38 cellular contexts compared by ENCODE assay signal in the genomic region with DNA sequence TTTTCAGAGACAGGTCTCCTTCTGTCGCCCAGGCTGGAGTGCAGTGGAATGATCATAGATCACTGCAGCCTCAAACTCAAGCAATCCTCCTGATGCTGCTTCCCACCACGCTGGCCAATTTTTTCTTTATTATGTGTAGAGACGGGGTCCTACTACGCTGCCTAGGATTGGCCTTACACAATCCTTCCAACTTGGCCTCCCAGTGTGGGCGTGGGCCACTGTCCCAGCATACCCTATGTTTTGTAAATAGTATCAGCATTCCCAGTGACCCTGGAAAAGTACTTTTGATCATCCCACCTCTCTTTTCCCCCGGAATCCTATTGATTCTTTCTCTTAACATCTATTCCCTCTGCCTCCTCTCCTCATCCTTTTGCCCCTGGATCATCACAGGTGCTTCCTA. TPM values are rescaled to one million over a fixed set of nuclear protein-coding genes. Genes with fewer than 3 reads are reported as not detected.
"Had no signal": no experiment of that assay in that cellular context is flagged by ENCODE, and none has a peak within 500 bp of the region (broad histone marks: within the 10 kb centered on the region; RNA-seq: fewer than 3 reads in every experiment).

No MANE protein-coding gene starts in this region.

- H3K4me3 ChIP-seq: MG63 had no signal

- H3K27me3 ChIP-seq: MG63 had no signal

- H3K36me3 ChIP-seq: MG63 had no signal

- DNase-seq: Karpas-422, Kasumi-1, MG63, MM.1S, MV-4-11, NCI-H1048, NCI-H1092, NCI-H1092 treated with DMSO at 0.1 percent for 48 hours, NCI-H1105, NCI-H1105 treated with DMSO at 0.1 percent for 48 hours, NCI-H1417, NCI-H1417 treated with DMSO at 0.1 percent for 48 hours, NCI-H1436, NCI-H1436 treated with DMSO at 0.1 percent for 48 hours, NCI-H146, NCI-H1694, NCI-H1694 treated with DMSO at 0.1 percent for 48 hours, NCI-H187, NCI-H187 treated with DMSO at 0.1 percent for 48 hours, NCI-H1930, NCI-H2029, NCI-H2029 treated with DMSO at 0.1 percent for 48 hours, NCI-H2081, NCI-H2081 treated with DMSO at 0.1 percent for 48 hours, NCI-H2107, NCI-H2171, NCI-H2171 treated with DMSO at 0.1 percent for 48 hours, NCI-H2227 treated with DMSO at 0.1 percent for 48 hours, NCI-H226, NCI-H345, NCI-H446, NCI-H446 treated with DMSO at 0.1 percent for 48 hours, NCI-H510A, NCI-H510A treated with DMSO at 0.1 percent for 48 hours had no signal

- H3K9me3 ChIP-seq: MG63 had no signal

RNA-seq across cellular contexts. Expression of gene SLC28A2, which starts 36.9 kb away (rescaled TPM):
- total RNA-seq: LHCN-M2, M059J, MCF 10A, NCI-H460 had no signal
